In genomic region chr18:54020971-54021370, GRCh38 we compare ENCODE assay signal across 33 cellular contexts.
"Had no signal": no experiment of that assay in that cellular context is flagged by ENCODE, and none has a peak within 500 bp of the region (broad histone marks: within the 10 kb centered on the region; RNA-seq: fewer than 3 reads in every experiment).

No MANE protein-coding gene starts in this region.

- DNase-seq: activated CD4-positive, alpha-beta T cell treated with anti-CD3 and anti-CD28 coated beads, Interleukin-2, amount 10 ng/mL, durations not matched to agents 24 days and 14 days; activated CD4-positive, alpha-beta T cell treated with anti-CD3 and anti-CD28 coated beads, Interleukin-2, amount 50 U/mL, for 4 hours; activated CD8-positive, alpha-beta T cell treated with anti-CD3 and anti-CD28 coated beads for 36 hours; activated effector memory CD4-positive, alpha-beta T cell treated with anti-CD3 and anti-CD28 coated beads, Interleukin-2, amount 50 U/mL, for 16 hours; activated naive CD4-positive, alpha-beta T cell; activated naive CD4-positive, alpha-beta T cell treated with anti-CD3 and anti-CD28 coated beads, Interleukin-2, amount 50 U/mL, for 16 hours; activated naive CD8-positive, alpha-beta T cell treated with anti-CD3 and anti-CD28 coated beads for 36 hours; activated T-cell treated with anti-CD3 and anti-CD28 coated beads, Interleukin-2, amount 50 U/mL, for 1 hour; activated T-cell treated with anti-CD3 and anti-CD28 coated beads, Interleukin-2, amount 50 U/mL, for 72 hours; amygdala; caudate nucleus; cerebellar nuclear complex; NCI-H1105; NCI-H1417 treated with DMSO at 0.1 percent for 48 hours; NCI-H187 treated with DMSO at 0.1 percent for 48 hours; NCI-H2081 treated with DMSO at 0.1 percent for 48 hours; NCI-H345; NCI-H524 treated with DMSO at 0.1 percent for 48 hours; NCI-H748 treated with DMSO at 0.1 percent for 48 hours; NK-92 treated with Interleukin-12 subunit alpha and Interleukin-12 subunit beta, amount 100 ng/mL, for 24 hours; PC-3; Peyer's patch; RPMI8226; SHP77 treated with DMSO at 0.1 percent for 48 hours; SW 1271; T-helper 1 cell; T-helper 2 cell; T-helper 9 cell had no signal

- H3K36me3 ChIP-seq: ascending aorta, breast epithelium, Peyer's patch had no signal

- H3K4me3 ChIP-seq: ascending aorta, breast epithelium, Peyer's patch had no signal

- H3K27me3 ChIP-seq: ascending aorta, breast epithelium, Peyer's patch had no signal

- H3K4me1 ChIP-seq: ascending aorta, breast epithelium, Peyer's patch had no signal

- H3K27ac ChIP-seq: ascending aorta, breast epithelium, KMS-11, Peyer's patch had no signal

- H3K4me2 ChIP-seq: KMS-11 had no signal

- H3K9me3 ChIP-seq: ascending aorta, breast epithelium, Peyer's patch had no signal

- ATAC-seq: activated CD8-positive, alpha-beta T cell treated with anti-CD3 and anti-CD28 coated beads for 36 hours; activated T-cell treated with anti-CD3 and anti-CD28 coated beads, Interleukin-2, amount 50 U/mL, for 72 hours; activated T-helper 17 cell treated with anti-CD3 and anti-CD28 coated beads, Interleukin-2, amount 50 U/mL, for 72 hours; PC-3; SK-N-SH treated with all-trans-retinoic acid at 6 μM for 48 hours had no signal
